13 cellular contexts compared by ENCODE assay signal in the genomic region with DNA sequence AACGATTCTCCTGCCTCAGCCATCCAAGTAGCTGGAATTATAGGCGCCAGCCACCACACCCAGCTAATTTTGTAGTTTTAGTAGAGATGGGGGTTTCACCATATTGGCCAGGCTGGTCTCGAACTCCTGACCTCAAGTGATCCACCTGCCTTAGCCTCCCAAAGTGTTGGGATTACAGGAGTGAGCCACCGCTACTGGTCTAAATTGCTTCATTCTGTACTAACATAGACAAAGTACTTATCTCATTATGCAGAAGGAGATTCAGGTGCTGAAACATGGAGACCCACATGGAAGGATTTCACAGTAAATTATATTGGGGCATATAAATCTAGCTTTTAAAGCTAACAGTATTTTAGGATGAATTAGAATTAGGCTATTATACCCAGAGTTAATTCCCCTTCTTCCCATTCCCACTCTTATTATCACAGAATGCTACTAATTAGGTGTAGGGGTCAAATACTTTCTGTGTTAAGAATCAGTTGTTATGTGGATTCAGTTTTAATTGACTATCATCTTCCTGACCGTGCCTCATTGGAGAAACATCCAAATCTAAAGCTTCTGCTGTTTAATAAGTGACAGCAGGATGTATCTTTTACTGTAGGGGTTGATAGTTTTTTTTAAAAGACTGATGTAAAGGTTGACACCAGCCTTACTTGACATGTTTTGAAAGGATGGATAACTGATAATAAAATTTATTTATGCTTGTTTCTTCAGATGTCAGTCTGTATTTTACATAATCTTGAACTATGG. TPM values are rescaled to one million over a fixed set of nuclear protein-coding genes. Genes with fewer than 3 reads are reported as not detected.
DNase-seq lines count a peak whose midpoint lies in the region; ATAC-seq, FAIRE-seq and TF ChIP-seq lines count a peak whose summit lies in the region.
"Had no signal": no experiment of that assay in that cellular context is flagged by ENCODE, and none has a peak within 500 bp of the region (broad histone marks: within the 10 kb centered on the region; RNA-seq: fewer than 3 reads in every experiment).

No MANE protein-coding gene starts in this region.

- H4K20me1 ChIP-seq in HepG2 (ENCODE audit: insufficient read depth, low read length), result no peaks in the 10 kb centered on the region

- CTCF ChIA-PET in MCF 10A (lab: Yijun Ruan, JAX) (interaction anchor here (0.6 to 1.8 kb wide), 3 partner anchors 25 to 928 kb away, joined by 4 to 9 read pairs (median 4); no protein-coding TSS in a partner anchor), WTC11 (lab: Charles Lee) (interaction anchor here (0.6 to 0.7 kb wide), 2 partner anchors 12 to 304 kb away, joined by 3 read pairs; no protein-coding TSS in a partner anchor), HepG2 (lab: Yijun Ruan, JAX; ENCODE audit: low intra/inter-chr PET ratio, low total read pairs) (no interaction called here)

- no peak overlapping the region for H3K4me3 ChIP-seq in breast epithelium
- H3K4me3 ChIP-seq in HepG2 (replicated peaks in 1 of 3; ENCODE audit: insufficient read depth in 1 of 3, low read depth in 2 of 3, low read length in 3 of 3), result peak overlapping the region in 1 of 3 experiments; percentile 32; a peak in 2 of 6 replicates

- H3K27ac Mint-ChIP-seq in MCF 10A (ENCODE audit: low read depth, unreplicated experiment), result peak overlapping the region; percentile 96
- no peak overlapping the region for H3K27ac Mint-ChIP-seq in WTC11

- peak overlapping the region; percentile 59 for H3K4me2 ChIP-seq in HepG2 (ENCODE audit: low read depth, low read length)

- H3K79me2 ChIP-seq in HepG2 (ENCODE audit: insufficient read depth, low read length), result peaks cover 57% of the 10 kb centered on the region

- POLR2A ChIA-PET in MCF 10A (lab: Yijun Ruan, JAX) (interaction anchor here (0.6 to 6.4 kb wide), 15 partner anchors 12 to 392 kb away, joined by 3 to 146 read pairs (median 4); partner anchors contain the start of genes ADK and AP3M1), WTC11 (lab: Charles Lee) (no interaction called here), HepG2 (lab: Yijun Ruan, JAX) (interaction anchor here (0.6 to 2.5 kb wide), 4 partner anchors 12 to 1032 kb away, joined by 3 to 45 read pairs (median 8); partner anchors contain the start of genes ADK, AP3M1 and VDAC2)

- in situ Hi-C loops in HepG2 (cut with HindIII; ENCODE audit: extremely low pct_ligation_motif_present, low pct_unique_long_range_greater_than_20kb), result no loop called here

- H3K4me1 Mint-ChIP-seq in MCF 10A (ENCODE audit: insufficient read depth, unreplicated experiment) (peaks cover 20% of the 10 kb centered on the region), WTC11 (peaks cover 45% of the 10 kb centered on the region)

- intact Hi-C loops in MCF 10A (cut with micrococcal nuclease), result no loop called here
- intact Hi-C loops in breast epithelium (cut with DNase I; ENCODE audit: low total_unique reads), result no loop called here
- intact Hi-C loops in HepG2 (cut with micrococcal nuclease; ENCODE audit: unreplicated experiment), result no loop called here

- TF ChIP-seq RAD21 in HepG2 (CRISPR knock-in tag; IDR thresholded peaks at IDR 0.05), result no peak

- no peaks in the 10 kb centered on the region for H3K9me3 ChIP-seq in breast epithelium
- no peaks in the 10 kb centered on the region for H3K9me3 ChIP-seq in HepG2 (ENCODE audit: low read length)
- H3K9me3 ChIP-seq: esophagus squamous epithelium, upper lobe of left lung had no signal

- ATAC-seq in WTC11 (no peak), HepG2 (no peak), GM21423 (IDR thresholded peaks at IDR 0.05; ENCODE audit: unreplicated experiment) (no peak), GM19395 (IDR thresholded peaks at IDR 0.05; ENCODE audit: unreplicated experiment) (no peak)

- TF ChIP-seq EP300 in HepG2 (IDR thresholded peaks at IDR 0.05; ENCODE audit: low read depth in 2 of 2, low read length in 2 of 2), result no peak
- no peak for TF ChIP-seq EP300 in HepG2 (CRISPR knock-in tag; IDR thresholded peaks at IDR 0.05; ENCODE audit: borderline replicate concordance)

- no peak for TF ChIP-seq POLR2A in breast epithelium (IDR thresholded peaks at IDR 0.05)
- TF ChIP-seq POLR2A in HepG2 (IDR thresholded peaks at IDR 0.05; ENCODE audit: insufficient read depth in 1 of 2, low read depth in 2 of 2, low read length in 2 of 2), result no peak

- BruUV-seq in MCF 10A (replicated peaks; lab: Mats Ljungman, UMichigan) (no TSS peak), HepG2 (replicated peaks; lab: Mats Ljungman, UMichigan) (no TSS peak)

- H3K27me3 ChIP-seq in breast epithelium (no peaks in the 10 kb centered on the region), HepG2 (ENCODE audit: control insufficient read depth in 1 of 2, insufficient read depth in 2 of 2, low read length in 2 of 2) (no peaks in the 10 kb centered on the region)
- H3K27me3 ChIP-seq: esophagus squamous epithelium, upper lobe of left lung had no signal

- no peaks in the 10 kb centered on the region for H3K36me3 ChIP-seq in breast epithelium
- peaks cover 0 to 2% of the 10 kb centered on the region in 2 experiments; a peak in 1 of 5 replicates for H3K36me3 ChIP-seq in HepG2 (replicated peaks in 1 of 2; ENCODE audit: control insufficient read depth in 1 of 2, insufficient read depth in 2 of 2, low read length in 2 of 2)
- H3K36me3 ChIP-seq: esophagus squamous epithelium, upper lobe of left lung had no signal

- no peak for FAIRE-seq in HepG2 (lab: Jason Lieb, UNC)

- WGBS in HepG2 (ENCODE audit: low lambda C conversion rate), result 75% methylated on average over 5 of the region's 5 CpGs

- H2AFZ ChIP-seq in HepG2 (ENCODE audit: low read length), result no peak overlapping the region

- DNase-seq in MCF 10A (ENCODE audit: unreplicated experiment) (no peak), breast epithelium (ENCODE audit: low spot score in 2 of 2) (no peak), WTC11 (ENCODE audit: low spot score) (no peak), HepG2 (ENCODE audit: low spot score) (no peak), SIG-M5 treated with dmso at 0.1 percent for 504 hours (lab: John Stamatoyannopoulos, UW; ENCODE audit: unreplicated experiment) (no peak), NCI-H345 treated with DMSO at 0.1 percent for 48 hours (lab: John Stamatoyannopoulos, UW; ENCODE audit: unreplicated experiment) (no peak)
- DNase-seq: activated CD4-positive, alpha-beta T cell treated with anti-CD3 and anti-CD28 coated beads, Interleukin-2, amount 50 U/mL, for 48 hours; esophagus squamous epithelium; Right ventricle myocardium superior; upper lobe of left lung had no signal

- peaks cover 17% of the 10 kb centered on the region for H3K36me3 Mint-ChIP-seq in MCF 10A (ENCODE audit: insufficient read depth, unreplicated experiment)
- H3K36me3 Mint-ChIP-seq in WTC11, result no peaks in the 10 kb centered on the region
- H3K36me3 Mint-ChIP-seq: CD14-positive monocyte had no signal

- H3K27me3 Mint-ChIP-seq in MCF 10A (ENCODE audit: insufficient read depth, unreplicated experiment) (no peaks in the 10 kb centered on the region), WTC11 (ENCODE audit: low read depth) (no peaks in the 10 kb centered on the region)

- H3K9me3 Mint-ChIP-seq in MCF 10A (ENCODE audit: unreplicated experiment) (no peaks in the 10 kb centered on the region), WTC11 (no peaks in the 10 kb centered on the region; the same call in 1 of the 2 replicates)
- H3K9me3 Mint-ChIP-seq: CD14-positive monocyte had no signal

- no peak overlapping the region for H3K9ac ChIP-seq in HepG2 (ENCODE audit: insufficient read depth, low read depth, low read length)

- no peak for TF ChIP-seq CTCF in MCF 10A (IDR thresholded peaks at IDR 0.05; ENCODE audit: unreplicated experiment)
- TF ChIP-seq CTCF in breast epithelium (IDR thresholded peaks at IDR 0.05), result no peak
- TF ChIP-seq CTCF in WTC11 (IDR thresholded peaks at IDR 0.05), result no peak
- TF ChIP-seq CTCF in HepG2 (CRISPR knock-in tag; IDR thresholded peaks at IDR 0.05), result no peak

- H3K27ac ChIP-seq in breast epithelium, result no peak overlapping the region
- no peak overlapping the region for H3K27ac ChIP-seq in HepG2 (ENCODE audit: extremely low read length, insufficient read depth, low read length)

- peaks cover 0 to 7% of the 10 kb centered on the region in 2 donors for H3K4me1 ChIP-seq in breast epithelium
- peaks cover 65% of the 10 kb centered on the region for H3K4me1 ChIP-seq in HepG2 (ENCODE audit: insufficient read depth, low read length)

- H3K4me3 Mint-ChIP-seq in MCF 10A (ENCODE audit: unreplicated experiment), result peak overlapping the region; percentile 90
- peak overlapping the region; percentile 33 for H3K4me3 Mint-ChIP-seq in WTC11

RNA-seq across cellular contexts. Expression of gene ADK, which starts 27.2 kb away (rescaled TPM):
- 96.6 and 98.6 TPM in 2 replicates for total RNA-seq in MCF 10A (2022)
- 10 to 100 TPM; 27.2 to 50.8 (median 40.0) TPM for total RNA-seq in breast epithelium
- total RNA-seq in WTC11 (2021), result 30.2 to 32.7 TPM (median 32.5 TPM) in 3 replicates
- 79.1 and 129 TPM in 2 replicates for total RNA-seq in HepG2 (2016; rRNA removed; fragmentation: Illumina TruSeq; extraction: Trizol)
- 26.6 and 27.5 TPM in 2 replicates for total RNA-seq in HepG2 (2016; cell fraction: cytosol; rRNA removed; fragmentation: Illumina TruSeq; extraction: Trizol; ENCODE audit: low read depth)
- total RNA-seq in HepG2 (2016; cell fraction: insoluble cytoplasmic fraction; rRNA removed; fragmentation: Illumina TruSeq; extraction: Trizol), result 75.9 and 131 TPM in 2 replicates
- 36.9 and 37.6 TPM in 2 replicates for total RNA-seq in HepG2 (2016; cell fraction: membrane; rRNA removed; fragmentation: Illumina TruSeq; extraction: Trizol)
- total RNA-seq in HepG2 (2016; cell fraction: nucleus; rRNA removed; fragmentation: Illumina TruSeq; extraction: Trizol), result 68.1 and 76.5 TPM in 2 replicates
- 35.0 and 48.6 TPM in 2 replicates for polyA plus RNA-seq in HepG2 (2011; rRNA removed)
- 21.6 and 31.1 TPM in 2 replicates for polyA plus RNA-seq in HepG2 (2011; cell fraction: cytosol; rRNA removed)
- 9.1 and 9.6 TPM in 2 replicates for polyA plus RNA-seq in HepG2 (2011; cell fraction: nucleus; rRNA removed)
- 33.5 and 43.4 TPM in 2 replicates for polyA plus RNA-seq in HepG2 (2012)
- 32.5 and 34.3 TPM in 2 replicates for polyA plus RNA-seq in HepG2 (2016; cell fraction: cytosol; fragmentation: Illumina TruSeq; extraction: Trizol; ENCODE audit: low read depth)
- polyA plus RNA-seq in HepG2 (2016; cell fraction: insoluble cytoplasmic fraction; fragmentation: Illumina TruSeq; extraction: Trizol; ENCODE audit: low read depth), result 174 and 182 TPM in 2 replicates
- 35.0 and 37.9 TPM in 2 replicates for polyA plus RNA-seq in HepG2 (2016; cell fraction: membrane; fragmentation: Illumina TruSeq; extraction: Trizol; ENCODE audit: low read depth)
- polyA plus RNA-seq in HepG2 (2016; cell fraction: nucleus; fragmentation: Illumina TruSeq; extraction: Trizol; ENCODE audit: insufficient read depth, low read depth), result 48.1 and 53.1 TPM in 2 replicates
- polyA minus RNA-seq in HepG2 (2011; rRNA and poly(A)+ RNA removed; ENCODE audit: low replicate concordance), result 13.1 and 16.9 TPM in 2 replicates
- 17.2 and 21.8 TPM in 2 replicates for polyA minus RNA-seq in HepG2 (2011; cell fraction: cytosol; rRNA and poly(A)+ RNA removed)
- polyA minus RNA-seq in HepG2 (2011; cell fraction: nucleus; rRNA and poly(A)+ RNA removed), result 77.4 and 91.6 TPM in 2 replicates

RNA-seq across cellular contexts. Expression of gene AP3M1, which starts 27.6 kb away (rescaled TPM):
- 31.2 and 35.0 TPM in 2 replicates for total RNA-seq in MCF 10A (2022)
- total RNA-seq in breast epithelium, result 10 to 100 TPM; 22.3 to 38.1 (median 23.2) TPM
- 33.7 to 37.3 TPM (median 36.5 TPM) in 3 replicates for total RNA-seq in WTC11 (2021)
- 31.6 and 51.1 TPM in 2 replicates for total RNA-seq in HepG2 (2016; rRNA removed; fragmentation: Illumina TruSeq; extraction: Trizol)
- total RNA-seq in HepG2 (2016; cell fraction: cytosol; rRNA removed; fragmentation: Illumina TruSeq; extraction: Trizol; ENCODE audit: low read depth), result 3.0 and 3.7 TPM in 2 replicates
- 33.1 and 46.7 TPM in 2 replicates for total RNA-seq in HepG2 (2016; cell fraction: insoluble cytoplasmic fraction; rRNA removed; fragmentation: Illumina TruSeq; extraction: Trizol)
- 10.2 and 13.3 TPM in 2 replicates for total RNA-seq in HepG2 (2016; cell fraction: membrane; rRNA removed; fragmentation: Illumina TruSeq; extraction: Trizol)
- total RNA-seq in HepG2 (2016; cell fraction: nucleus; rRNA removed; fragmentation: Illumina TruSeq; extraction: Trizol), result 23.1 and 30.8 TPM in 2 replicates
- 23.7 and 29.0 TPM in 2 replicates for polyA plus RNA-seq in HepG2 (2011; rRNA removed)
- polyA plus RNA-seq in HepG2 (2011; cell fraction: cytosol; rRNA removed), result 12.2 and 18.6 TPM in 2 replicates
- 16.9 and 19.8 TPM in 2 replicates for polyA plus RNA-seq in HepG2 (2011; cell fraction: nucleus; rRNA removed)
- 23.2 and 28.6 TPM in 2 replicates for polyA plus RNA-seq in HepG2 (2012)
- polyA plus RNA-seq in HepG2 (2016; cell fraction: cytosol; fragmentation: Illumina TruSeq; extraction: Trizol; ENCODE audit: low read depth), result 1.9 and 2.0 TPM in 2 replicates
- polyA plus RNA-seq in HepG2 (2016; cell fraction: insoluble cytoplasmic fraction; fragmentation: Illumina TruSeq; extraction: Trizol; ENCODE audit: low read depth), result 42.8 and 44.8 TPM in 2 replicates
- polyA plus RNA-seq in HepG2 (2016; cell fraction: membrane; fragmentation: Illumina TruSeq; extraction: Trizol; ENCODE audit: low read depth), result 5.4 and 5.6 TPM in 2 replicates
- 31.0 and 32.0 TPM in 2 replicates for polyA plus RNA-seq in HepG2 (2016; cell fraction: nucleus; fragmentation: Illumina TruSeq; extraction: Trizol; ENCODE audit: insufficient read depth, low read depth)
- polyA minus RNA-seq in HepG2 (2011; rRNA and poly(A)+ RNA removed; ENCODE audit: low replicate concordance), result 19.8 and 58.2 TPM in 2 replicates
- polyA minus RNA-seq in HepG2 (2011; cell fraction: cytosol; rRNA and poly(A)+ RNA removed), result 23.2 and 23.7 TPM in 2 replicates
- 43.5 and 43.8 TPM in 2 replicates for polyA minus RNA-seq in HepG2 (2011; cell fraction: nucleus; rRNA and poly(A)+ RNA removed)
